ENCODE assay signal across 17 cellular contexts in the genomic region with DNA sequence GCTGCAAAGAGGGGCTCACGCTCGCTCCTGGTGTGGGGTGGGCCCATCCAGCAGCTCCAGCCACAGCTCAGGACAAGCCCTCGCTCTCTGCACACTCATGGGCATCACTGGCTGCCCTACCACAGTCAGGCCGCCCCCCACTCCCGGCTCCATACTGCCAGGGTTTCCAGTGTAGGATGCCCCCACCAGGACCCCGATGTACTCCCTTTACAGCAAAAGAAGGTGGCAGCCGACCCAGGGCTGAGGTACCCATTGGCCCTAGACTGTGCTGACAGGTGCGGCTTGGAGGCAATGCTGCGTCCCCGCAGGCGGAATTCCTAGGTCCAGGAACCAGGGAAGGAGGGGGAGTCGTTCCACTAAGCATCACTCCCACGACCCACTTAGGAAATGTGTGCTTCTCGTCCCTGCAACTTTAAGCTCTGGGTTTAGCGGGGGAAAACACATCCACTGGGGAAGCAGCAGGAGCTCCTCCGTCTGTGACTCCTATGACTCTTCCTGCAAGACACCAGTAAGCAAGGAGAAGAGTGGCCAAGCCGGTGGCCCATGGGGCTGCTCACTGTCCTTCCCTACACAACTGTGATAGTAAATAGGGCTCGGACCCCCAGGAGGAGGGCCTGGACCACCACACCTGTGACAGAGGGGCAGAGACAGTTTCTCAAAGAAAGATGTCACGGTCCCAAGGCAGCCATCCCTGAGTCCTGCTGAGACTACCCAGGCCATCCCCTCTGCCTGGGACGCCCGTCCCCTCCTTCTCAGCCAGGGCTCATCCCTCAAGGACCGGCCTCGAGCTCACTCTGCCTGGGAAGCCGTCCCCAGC. TPM values are rescaled to one million over a fixed set of nuclear protein-coding genes. Genes with fewer than 3 reads are reported as not detected.
A peak's percentile ranks its signal among the peaks of the same experiment; 100 is the strongest.
DNase-seq lines count a peak whose midpoint lies in the region; ATAC-seq and TF ChIP-seq lines count a peak whose summit lies in the region.
"Had no signal": no experiment of that assay in that cellular context is flagged by ENCODE, and none has a peak within 500 bp of the region (broad histone marks: within the 10 kb centered on the region; RNA-seq: fewer than 3 reads in every experiment).

No MANE protein-coding gene starts in this region.

- H3K27me3 Mint-ChIP-seq in activated B cell treated with CpG ODN at 0.5 μM for 24 hours, result no peaks in the 10 kb centered on the region
- no peaks in the 10 kb centered on the region for H3K27me3 Mint-ChIP-seq in memory B cell
- H3K27me3 Mint-ChIP-seq: activated CD4-positive, alpha-beta memory T cell treated with anti-CD3 and anti-CD28 coated beads for 36 hours; activated naive CD8-positive, alpha-beta T cell treated with anti-CD3 and anti-CD28 coated beads, Interleukin-2, amount 50 U/mL, for 24 hours had no signal

- ATAC-seq in right cardiac atrium (peak; percentile 1 to 5), Right ventricle myocardium superior (ENCODE audit: poor library complexity) (no peak), activated B cell treated with CpG ODN at 0.5 μM for 24 hours (ENCODE audit: low read depth) (no peak), memory B cell (ENCODE audit: low read depth) (no peak), GM19035 (IDR thresholded peaks at IDR 0.05; ENCODE audit: unreplicated experiment) (no peak)

- no peak overlapping the region for H3K27ac Mint-ChIP-seq in activated B cell treated with CpG ODN at 0.5 μM for 24 hours
- peak overlapping the region; percentile 88 for H3K27ac Mint-ChIP-seq in memory B cell
- H3K27ac Mint-ChIP-seq: activated CD4-positive, alpha-beta memory T cell treated with anti-CD3 and anti-CD28 coated beads for 36 hours; activated naive CD8-positive, alpha-beta T cell treated with anti-CD3 and anti-CD28 coated beads, Interleukin-2, amount 50 U/mL, for 24 hours had no signal

- POLR2A ChIA-PET in activated B cell treated with CpG ODN at 0.5 μM for 24 hours (lab: Charles Lee), result interaction anchor here (0.7 to 1.7 kb wide), 6 partner anchors 9 to 130 kb away, joined by 3 to 7 read pairs (median 4); a partner anchor contains a TSS

- H3K27ac ChIP-seq in right cardiac atrium (ENCODE audit: low read length), result no peak overlapping the region
- H3K27ac ChIP-seq: body of pancreas, C4-2B, HL-60, SK-N-MC, WERI-Rb-1 had no signal

- WGBS in right cardiac atrium, result 82% methylated on average over 24 of the region's 24 CpGs

- intact Hi-C loops in right cardiac atrium (cut with DNase I), result loop anchor here in 3 of 4 donors (2.0 to 10.0 kb wide), 3 partner anchors 45 to 119 kb away; no protein-coding TSS in a partner anchor
- intact Hi-C loops in Right ventricle myocardium superior (cut with DNase I), result loop anchor here (2.0 to 10.0 kb wide), 3 partner anchors 45 to 199 kb away; no protein-coding TSS in a partner anchor
- intact Hi-C loops in activated B cell treated with CpG ODN at 0.5 μM for 24 hours (cut with micrococcal nuclease), result loop anchor here (2.0 kb wide), 1 partner anchor 421 kb away; no protein-coding TSS in a partner anchor

- in situ Hi-C loops in KBM-7 (cut with MboI; ENCODE audit: low pct_unique_long_range_greater_than_20kb, low sequenced_read_pairs), result no loop called here

- H3K9me3 Mint-ChIP-seq in activated B cell treated with CpG ODN at 0.5 μM for 24 hours, result no peaks in the 10 kb centered on the region
- no peaks in the 10 kb centered on the region for H3K9me3 Mint-ChIP-seq in memory B cell
- H3K9me3 Mint-ChIP-seq: activated CD4-positive, alpha-beta memory T cell treated with anti-CD3 and anti-CD28 coated beads for 36 hours; activated naive CD8-positive, alpha-beta T cell treated with anti-CD3 and anti-CD28 coated beads, Interleukin-2, amount 50 U/mL, for 24 hours; nephron had no signal

- CTCF ChIA-PET in activated B cell treated with CpG ODN at 0.5 μM for 24 hours (lab: Charles Lee), result interaction anchor here (0.6 to 3.1 kb wide), 33 partner anchors 8 to 660 kb away, joined by 3 to 43 read pairs (median 4); a partner anchor contains a TSS

- DNase-seq in right cardiac atrium, result peak in 2 of 3 donors; percentile 12 to 40
- DNase-seq in Right ventricle myocardium superior, result no peak
- DNase-seq in activated B cell treated with CpG ODN at 0.5 μM for 24 hours, result no peak
- DNase-seq in memory B cell (ENCODE audit: low spot score in 2 of 2), result no peak
- DNase-seq in NCI-H2029 treated with DMSO at 0.1 percent for 48 hours (lab: John Stamatoyannopoulos, UW), result no peak
- no peak for DNase-seq in NCI-H748 (lab: John Stamatoyannopoulos, UW; ENCODE audit: unreplicated experiment)
- no peak for DNase-seq in KBM-7

- H3K36me3 Mint-ChIP-seq in activated B cell treated with CpG ODN at 0.5 μM for 24 hours (ENCODE audit: low read depth) (peaks cover 69% of the 10 kb centered on the region), memory B cell (peaks cover 35% of the 10 kb centered on the region)

- TF ChIP-seq CTCF in activated B cell treated with CpG ODN at 0.5 μM for 24 hours (IDR thresholded peaks at IDR 0.05), result peak; percentile 8

- H3K4me1 ChIP-seq in right cardiac atrium (ENCODE audit: control insufficient read depth, insufficient read depth, low read length), result no peaks in the 10 kb centered on the region

- H3K9me3 ChIP-seq in right cardiac atrium (ENCODE audit: control insufficient read depth, low read length), result no peaks in the 10 kb centered on the region
- H3K9me3 ChIP-seq: body of pancreas had no signal

- H3K4me3 ChIP-seq in right cardiac atrium (ENCODE audit: low read length), result no peak overlapping the region
- H3K4me3 ChIP-seq: body of pancreas, SK-N-MC had no signal

- H3K4me3 Mint-ChIP-seq in activated B cell treated with CpG ODN at 0.5 μM for 24 hours, result no peak overlapping the region
- H3K4me3 Mint-ChIP-seq in memory B cell, result no peak overlapping the region
- H3K4me3 Mint-ChIP-seq: activated CD4-positive, alpha-beta memory T cell treated with anti-CD3 and anti-CD28 coated beads for 36 hours; activated naive CD8-positive, alpha-beta T cell treated with anti-CD3 and anti-CD28 coated beads, Interleukin-2, amount 50 U/mL, for 24 hours had no signal

- no peaks in the 10 kb centered on the region for H3K27me3 ChIP-seq in right cardiac atrium (ENCODE audit: control insufficient read depth, insufficient read depth)
- H3K27me3 ChIP-seq: body of pancreas had no signal

- H3K4me1 Mint-ChIP-seq in activated B cell treated with CpG ODN at 0.5 μM for 24 hours (peaks cover 2% of the 10 kb centered on the region), memory B cell (peaks cover 22% of the 10 kb centered on the region)
- H3K4me1 Mint-ChIP-seq: activated naive CD8-positive, alpha-beta T cell treated with anti-CD3 and anti-CD28 coated beads, Interleukin-2, amount 50 U/mL, for 24 hours had no signal

RNA-seq across cellular contexts. Expression of a gene that starts 13.1 kb away (rescaled TPM):
- total RNA-seq in right cardiac atrium, result 10 to 100 TPM; 13.4 to 18.1 (median 16.9) TPM
- 9.0 TPM for polyA plus RNA-seq in right cardiac atrium
- total RNA-seq in Right ventricle myocardium superior, result 11.6 TPM
- 74.6 and 86.6 TPM in 2 replicates for total RNA-seq in activated B cell treated with CpG ODN at 0.5 μM for 24 hours

RNA-seq across cellular contexts. Expression of a gene that starts 22.3 kb away (rescaled TPM):
- 10 to 100 TPM; 40.4 to 54.0 (median 49.8) TPM for total RNA-seq in right cardiac atrium
- polyA plus RNA-seq in right cardiac atrium, result 48.4 TPM
- 76.8 TPM for total RNA-seq in Right ventricle myocardium superior
- 55.3 and 62.6 TPM in 2 replicates for total RNA-seq in activated B cell treated with CpG ODN at 0.5 μM for 24 hours

RNA-seq across cellular contexts. Expression of a gene that starts 31.7 kb away (rescaled TPM):
- total RNA-seq in right cardiac atrium (10 to 100 TPM; 11.4 to 21.3 (median 13.6) TPM), Right ventricle myocardium superior (5.7 TPM), activated B cell treated with CpG ODN at 0.5 μM for 24 hours (0.11 and 0.15 TPM in 2 replicates)
- 10.7 TPM for polyA plus RNA-seq in right cardiac atrium
- total RNA-seq: T-helper 2 cell treated with Interferon-gamma antibody and Interleukin-4, amounts not matched to agents 100 ng/mL and 5 ng/mL, for 36 hours had no signal

RNA-seq across cellular contexts. Expression of a gene that starts 52.2 kb away (rescaled TPM):
- 10 to 100 TPM; 57.6 to 61.9 (median 59.7) TPM for total RNA-seq in right cardiac atrium
- 131 TPM for polyA plus RNA-seq in right cardiac atrium
- total RNA-seq in Right ventricle myocardium superior, result 74.0 TPM
- 42.4 and 58.1 TPM in 2 replicates for total RNA-seq in activated B cell treated with CpG ODN at 0.5 μM for 24 hours

Comparison
In these comparisons a context has a peak if more than half of its experiments do, and no peak if none do; other contexts are left out.
1. ATAC-seq: peak in right cardiac atrium (2 of 2); none in Right ventricle myocardium superior (single experiment), activated B cell treated with CpG ODN at 0.5 μM for 24 hours (single experiment), memory B cell (single experiment) and GM19035 (single experiment).
2. DNase-seq: peak in right cardiac atrium (2 of 3); none in Right ventricle myocardium superior (single experiment), activated B cell treated with CpG ODN at 0.5 μM for 24 hours (single experiment), memory B cell (0 of 2), NCI-H2029 treated with DMSO at 0.1 percent for 48 hours (single experiment), NCI-H748 (single experiment) and KBM-7 (single experiment).